ENCODE assay signal across 8 cellular contexts in genomic region chr4:177441061-177441802, GRCh38. TPM values are rescaled to one million over a fixed set of nuclear protein-coding genes. Genes with fewer than 3 reads are reported as not detected.
A peak's percentile ranks its signal among the peaks of the same experiment; 100 is the strongest.
DNase-seq lines count a peak whose midpoint lies in the region; ATAC-seq, FAIRE-seq and TF ChIP-seq lines count a peak whose summit lies in the region.

No MANE protein-coding gene starts in this region.

- TSS peak; percentile 66 for BruUV-seq in OCI-LY7 (replicated peaks; lab: Mats Ljungman, UMichigan)
- BruUV-seq in MCF 10A (replicated peaks; lab: Mats Ljungman, UMichigan) = no TSS peak
- no TSS peak for BruUV-seq in HepG2 (replicated peaks; lab: Mats Ljungman, UMichigan)

- no peaks in the 10 kb centered on the region for H3K9me3 Mint-ChIP-seq in MCF 10A (ENCODE audit: unreplicated experiment)

- no peak for TF ChIP-seq POLR2A in GM18505 (IDR thresholded peaks at IDR 0.05; ENCODE audit: borderline replicate concordance, extremely low read depth, insufficient read depth, insufficient read length)
- TF ChIP-seq POLR2A in HepG2 (IDR thresholded peaks at IDR 0.05; ENCODE audit: insufficient read depth in 1 of 2, low read depth in 2 of 2, low read length in 2 of 2) = peak in 1 of 2 experiments; percentile 32; a peak in 1 of 4 replicates
- no peak for TF ChIP-seq POLR2A in suprapubic skin (IDR thresholded peaks at IDR 0.05)

- H3K36me3 ChIP-seq in BJ (ENCODE audit: control insufficient read depth, insufficient read depth, low read length) (peaks cover 2% of the 10 kb centered on the region; the same call in 1 of the 2 replicates), OCI-LY7 (ENCODE audit: insufficient read depth, low read length) (peaks cover 27% of the 10 kb centered on the region), HepG2 (replicated peaks in 1 of 2; ENCODE audit: control insufficient read depth in 1 of 2, insufficient read depth in 2 of 2, low read length in 2 of 2) (no peaks in the 10 kb centered on the region), suprapubic skin (peaks cover 20% of the 10 kb centered on the region)

- no peaks in the 10 kb centered on the region for H3K27me3 Mint-ChIP-seq in MCF 10A (ENCODE audit: insufficient read depth, unreplicated experiment)

- peak overlapping the region; percentile 95 for H3K27ac Mint-ChIP-seq in MCF 10A (ENCODE audit: low read depth, unreplicated experiment)

- FAIRE-seq in HepG2 (lab: Jason Lieb, UNC) = no peak

- POLR2A ChIA-PET in BJ (lab: Charles Lee) = interaction anchor here (0.7 to 1.8 kb wide), 3 partner anchors 19 to 119 kb away, joined by 5 to 8 read pairs (median 7); no protein-coding TSS in a partner anchor
- POLR2A ChIA-PET in OCI-LY7 (lab: Charles Lee) = interaction anchor here (0.7 to 2.9 kb wide), 11 partner anchors 10 to 331 kb away, joined by 3 to 27 read pairs (median 7); partner anchors contain the start of gene NEIL3
- POLR2A ChIA-PET in MCF 10A (lab: Yijun Ruan, JAX) = interaction anchor here (0.6 to 2.6 kb wide), 12 partner anchors 8 to 133 kb away, joined by 3 to 13 read pairs (median 3); no protein-coding TSS in a partner anchor
- POLR2A ChIA-PET in HepG2 (lab: Yijun Ruan, JAX) = interaction anchor here (0.9 to 1.9 kb wide), 6 partner anchors 7 to 50 kb away, joined by 3 to 16 read pairs (median 5); no protein-coding TSS in a partner anchor

- H3K9me3 ChIP-seq in OCI-LY7 (ENCODE audit: low read length) (no peaks in the 10 kb centered on the region), HepG2 (ENCODE audit: low read length) (no peaks in the 10 kb centered on the region), suprapubic skin (no peaks in the 10 kb centered on the region)

- H3K9me2 ChIP-seq in OCI-LY7 (ENCODE audit: insufficient read depth, low read length) = no peaks in the 10 kb centered on the region

- H3K4me3 ChIP-seq in BJ (ENCODE audit: low read depth, low read length) = peak overlapping the region; percentile 76
- peak overlapping the region; percentile 73 for H3K4me3 ChIP-seq in OCI-LY7 (ENCODE audit: low read depth, low read length, poor library complexity, severe bottlenecking)
- peak overlapping the region; percentile 80 to 94 (median 84) for H3K4me3 ChIP-seq in HepG2 (replicated peaks in 1 of 3; ENCODE audit: insufficient read depth in 1 of 3, low read depth in 2 of 3, low read length in 3 of 3)
- peak overlapping the region; percentile 54 for H3K4me3 ChIP-seq in suprapubic skin

- ATAC-seq in GM18505 (IDR thresholded peaks at IDR 0.05; ENCODE audit: unreplicated experiment) (peak; percentile 36), HG02943 (IDR thresholded peaks at IDR 0.05; ENCODE audit: low read depth, unreplicated experiment) (peak; percentile 5), HepG2 (peak; percentile 17; the same call in 2 of the 3 replicates)

- H3K9ac ChIP-seq in HepG2 (ENCODE audit: insufficient read depth, low read depth, low read length) = peak overlapping the region; percentile 84

- CTCF ChIA-PET in BJ (lab: Yijun Ruan, JAX) = interaction anchor here (1.0 to 1.6 kb wide), 3 partner anchors 59 to 192 kb away, joined by 3 read pairs; no protein-coding TSS in a partner anchor
- CTCF ChIA-PET in OCI-LY7 (lab: Charles Lee; ENCODE audit: unreplicated experiment) = interaction anchor here (0.8 kb wide), 1 partner anchor 151 kb away, joined by 3 read pairs; no protein-coding TSS in a partner anchor
- CTCF ChIA-PET in MCF 10A (lab: Yijun Ruan, JAX) = interaction anchor here (0.6 to 1.4 kb wide), 5 partner anchors 9 to 900 kb away, joined by 3 to 5 read pairs (median 3); no protein-coding TSS in a partner anchor
- CTCF ChIA-PET in HepG2 (lab: Yijun Ruan, JAX; ENCODE audit: low intra/inter-chr PET ratio, low total read pairs) = no interaction called here

- H2AFZ ChIP-seq in OCI-LY7 (ENCODE audit: low read length) (peak overlapping the region; percentile 98; the same call in 1 of the 2 replicates), HepG2 (ENCODE audit: low read length) (peak overlapping the region; percentile 77)

- H3K79me2 ChIP-seq in OCI-LY7 (ENCODE audit: insufficient read depth, low read depth, low read length) (peaks cover 13% of the 10 kb centered on the region; the same call in 1 of the 2 replicates), HepG2 (ENCODE audit: insufficient read depth, low read length) (no peaks in the 10 kb centered on the region)

- WGBS in HepG2 (ENCODE audit: low lambda C conversion rate) = 6% methylated on average over 11 of the region's 12 CpGs
- WGBS in suprapubic skin = 48% methylated on average over 12 of the region's 12 CpGs

- no peak for TF ChIP-seq RAD21 in HepG2 (CRISPR knock-in tag; IDR thresholded peaks at IDR 0.05)

- H3K27ac ChIP-seq in OCI-LY7 (ENCODE audit: low read depth, low read length, poor library complexity, severe bottlenecking) (peak overlapping the region; percentile 87), HepG2 (ENCODE audit: extremely low read length, insufficient read depth, low read length) (peak overlapping the region; percentile 90), suprapubic skin (peak overlapping the region; percentile 97)

- H3K4me1 ChIP-seq in OCI-LY7 (ENCODE audit: insufficient read depth, low read length, poor library complexity, severe bottlenecking) (peaks cover 17% of the 10 kb centered on the region), HepG2 (ENCODE audit: insufficient read depth, low read length) (peaks cover 18% of the 10 kb centered on the region), suprapubic skin (peaks cover 17% of the 10 kb centered on the region)

- peaks cover 10% of the 10 kb centered on the region for H3K36me3 Mint-ChIP-seq in MCF 10A (ENCODE audit: insufficient read depth, unreplicated experiment)

- H3K4me2 ChIP-seq in OCI-LY7 (ENCODE audit: low read length) (peak overlapping the region; percentile 84), HepG2 (ENCODE audit: low read depth, low read length) (peak overlapping the region; percentile 97)

- H4K20me1 ChIP-seq in OCI-LY7 (ENCODE audit: insufficient read depth, low read length) = no peaks in the 10 kb centered on the region
- no peaks in the 10 kb centered on the region for H4K20me1 ChIP-seq in HepG2 (ENCODE audit: insufficient read depth, low read length)

- peaks cover 9% of the 10 kb centered on the region for H3K4me1 Mint-ChIP-seq in MCF 10A (ENCODE audit: insufficient read depth, unreplicated experiment)

- no peak for TF ChIP-seq EP300 in HepG2 (IDR thresholded peaks at IDR 0.05; ENCODE audit: low read depth in 2 of 2, low read length in 2 of 2)
- TF ChIP-seq EP300 in HepG2 (CRISPR knock-in tag; IDR thresholded peaks at IDR 0.05; ENCODE audit: borderline replicate concordance) = no peak
- no peak for TF ChIP-seq EP300 in suprapubic skin (IDR thresholded peaks at IDR 0.05)

- no peak for DNase-seq in BJ (ENCODE audit: low read depth)
- DNase-seq in OCI-LY7 (ENCODE audit: low spot score) = peak; percentile 79
- DNase-seq in MCF 10A (ENCODE audit: unreplicated experiment) = peak; percentile 45
- peak; percentile 23 for DNase-seq in HepG2 (ENCODE audit: low spot score)
- no peak for DNase-seq in suprapubic skin (ENCODE audit: low spot score in 2 of 2)
- no peak for DNase-seq in GM19240 (ENCODE audit: insufficient read length, low spot score)

- peak overlapping the region; percentile 93 for H3K4me3 Mint-ChIP-seq in MCF 10A (ENCODE audit: unreplicated experiment)

- H3K27me3 ChIP-seq in BJ (ENCODE audit: control insufficient read depth, insufficient read depth, low read length) (no peaks in the 10 kb centered on the region), HepG2 (ENCODE audit: control insufficient read depth in 1 of 2, insufficient read depth in 2 of 2, low read length in 2 of 2) (no peaks in the 10 kb centered on the region), suprapubic skin (no peaks in the 10 kb centered on the region)

- intact Hi-C loops in OCI-LY7 (cut with micrococcal nuclease; ENCODE audit: unreplicated experiment) = no loop called here
- intact Hi-C loops in MCF 10A (cut with micrococcal nuclease) = no loop called here
- intact Hi-C loops in HepG2 (cut with micrococcal nuclease; ENCODE audit: unreplicated experiment) = loop anchor here (5.0 kb wide), 3 partner anchors 49 to 1289 kb away; no protein-coding TSS in a partner anchor

- no peak for TF ChIP-seq CTCF in BJ (IDR thresholded peaks at IDR 0.05; ENCODE audit: insufficient read depth, low read depth, low read length)
- TF ChIP-seq CTCF in OCI-LY7 (conservative IDR thresholded peaks at IDR 0.05; ENCODE audit: low read length) = peak; percentile 58
- TF ChIP-seq CTCF in MCF 10A (IDR thresholded peaks at IDR 0.05; ENCODE audit: unreplicated experiment) = no peak
- no peak for TF ChIP-seq CTCF in HepG2 (CRISPR knock-in tag; IDR thresholded peaks at IDR 0.05)
- peak in 1 of 2 donors; percentile 18 for TF ChIP-seq CTCF in suprapubic skin (IDR thresholded peaks at IDR 0.05)

- in situ Hi-C loops in HepG2 (cut with HindIII; ENCODE audit: extremely low pct_ligation_motif_present, low pct_unique_long_range_greater_than_20kb) = no loop called here

RNA-seq across cellular contexts. Expression of gene AGA, which starts 1.0 kb away (rescaled TPM):
- polyA plus RNA-seq in BJ (2011; rRNA removed) (102 and 120 TPM in 2 replicates), HepG2 (2011; rRNA removed) (21.2 and 21.9 TPM in 2 replicates)
- 23.7 and 42.9 TPM in 2 replicates for polyA minus RNA-seq in BJ (2011; rRNA and poly(A)+ RNA removed)
- total RNA-seq in OCI-LY7 (2014; rRNA removed; shearing (Covaris generic)) = 15.5 and 23.8 TPM in 2 replicates
- total RNA-seq in OCI-LY7 (2022) (22.2 and 23.2 TPM in 2 replicates), MCF 10A (2022) (17.3 and 18.3 TPM in 2 replicates), HepG2 (2016; rRNA removed; fragmentation: Illumina TruSeq; extraction: Trizol) (12.2 and 22.3 TPM in 2 replicates), suprapubic skin (10 to 100 TPM; 24.2 to 32.7 (median 27.4) TPM)
- 2.9 and 5.1 TPM in 2 replicates for total RNA-seq in HepG2 (2016; cell fraction: cytosol; rRNA removed; fragmentation: Illumina TruSeq; extraction: Trizol; ENCODE audit: low read depth)
- total RNA-seq in HepG2 (2016; cell fraction: insoluble cytoplasmic fraction; rRNA removed; fragmentation: Illumina TruSeq; extraction: Trizol) = 14.5 and 23.2 TPM in 2 replicates
- total RNA-seq in HepG2 (2016; cell fraction: membrane; rRNA removed; fragmentation: Illumina TruSeq; extraction: Trizol) = 5.5 and 7.9 TPM in 2 replicates
- 13.4 and 20.8 TPM in 2 replicates for total RNA-seq in HepG2 (2016; cell fraction: nucleus; rRNA removed; fragmentation: Illumina TruSeq; extraction: Trizol)
- 17.7 and 24.9 TPM in 2 replicates for polyA plus RNA-seq in HepG2 (2011; cell fraction: cytosol; rRNA removed)
- 13.2 and 20.0 TPM in 2 replicates for polyA plus RNA-seq in HepG2 (2011; cell fraction: nucleus; rRNA removed)
- 25.3 and 27.5 TPM in 2 replicates for polyA plus RNA-seq in HepG2 (2012)
- 3.2 and 3.5 TPM in 2 replicates for polyA plus RNA-seq in HepG2 (2016; cell fraction: cytosol; fragmentation: Illumina TruSeq; extraction: Trizol; ENCODE audit: low read depth)
- 9.8 and 10.5 TPM in 2 replicates for polyA plus RNA-seq in HepG2 (2016; cell fraction: insoluble cytoplasmic fraction; fragmentation: Illumina TruSeq; extraction: Trizol; ENCODE audit: low read depth)
- 5.9 TPM in 2 replicates for polyA plus RNA-seq in HepG2 (2016; cell fraction: membrane; fragmentation: Illumina TruSeq; extraction: Trizol; ENCODE audit: low read depth)
- polyA plus RNA-seq in HepG2 (2016; cell fraction: nucleus; fragmentation: Illumina TruSeq; extraction: Trizol; ENCODE audit: insufficient read depth, low read depth) = 17.2 and 24.0 TPM in 2 replicates
- polyA minus RNA-seq in HepG2 (2011; rRNA and poly(A)+ RNA removed; ENCODE audit: low replicate concordance) = 9.0 and 18.1 TPM in 2 replicates
- 16.5 and 22.6 TPM in 2 replicates for polyA minus RNA-seq in HepG2 (2011; cell fraction: cytosol; rRNA and poly(A)+ RNA removed)
- 14.7 and 27.5 TPM in 2 replicates for polyA minus RNA-seq in HepG2 (2011; cell fraction: nucleus; rRNA and poly(A)+ RNA removed)

Comparison
In these comparisons a context has a peak if more than half of its experiments do, and no peak if none do; other contexts are left out.
1. DNase-seq: peak in OCI-LY7 (single experiment), MCF 10A (single experiment) and HepG2 (single experiment); none in BJ (single experiment), suprapubic skin (0 of 2) and GM19240 (single experiment).
2. Peak in every context shown above with its lines, with median percentiles within 50 percentile points of each other: H3K4me3 ChIP-seq, ATAC-seq and H3K27ac ChIP-seq.